20 cellular contexts compared by ENCODE assay signal in the genomic region with DNA sequence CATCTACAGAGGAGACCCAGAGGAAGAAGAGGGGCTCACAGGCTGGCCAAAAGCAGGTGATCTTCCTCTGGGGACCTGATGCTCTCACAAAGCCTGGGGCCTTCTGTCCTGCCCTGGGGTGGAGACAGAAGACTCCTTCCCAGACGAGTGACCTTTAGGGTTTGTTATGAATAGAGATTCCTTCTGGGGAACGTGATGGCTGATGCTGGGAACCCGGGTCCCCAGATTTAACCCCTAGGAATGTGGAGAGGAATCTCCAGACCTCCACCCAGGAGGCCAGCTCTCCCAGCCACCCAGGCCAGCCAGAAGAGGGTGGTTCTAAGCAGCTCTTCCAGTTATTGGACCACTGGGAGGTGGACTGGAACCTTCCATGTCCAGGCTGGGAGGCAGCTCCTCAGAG. TPM values are rescaled to one million over a fixed set of nuclear protein-coding genes. Genes with fewer than 3 reads are reported as not detected.
A peak's percentile ranks its signal among the peaks of the same experiment; 100 is the strongest.
DNase-seq lines count a peak whose midpoint lies in the region; ATAC-seq and TF ChIP-seq lines count a peak whose summit lies in the region.
"Had no signal": no experiment of that assay in that cellular context is flagged by ENCODE, and none has a peak within 500 bp of the region (broad histone marks: within the 10 kb centered on the region; RNA-seq: fewer than 3 reads in every experiment).

No MANE protein-coding gene starts in this region.

- TF ChIP-seq POLR2A in esophagus squamous epithelium (IDR thresholded peaks at IDR 0.05), result no peak
- no peak for TF ChIP-seq POLR2A in upper lobe of left lung (IDR thresholded peaks at IDR 0.05)

- H3K27me3 ChIP-seq in BLaER1 (no peaks in the 10 kb centered on the region), RWPE2 (ENCODE audit: insufficient read depth, poor library complexity, severe bottlenecking) (no peaks in the 10 kb centered on the region), esophagus squamous epithelium (no peaks in the 10 kb centered on the region), upper lobe of right lung (no peaks in the 10 kb centered on the region), upper lobe of left lung (no peaks in the 10 kb centered on the region)

- no peak for ATAC-seq in RWPE2 (ENCODE audit: low read depth)
- ATAC-seq in upper lobe of right lung, result no peak
- no peak for ATAC-seq in upper lobe of left lung (ENCODE audit: low FRiP score in 2 of 2)
- ATAC-seq: GM12878, SK-N-SH treated with all-trans-retinoic acid at 6 μM for 48 hours had no signal

- intact Hi-C loops in esophagus squamous epithelium (cut with DNase I), result no loop called here
- intact Hi-C loops in upper lobe of right lung (cut with DNase I), result no loop called here

- no peaks in the 10 kb centered on the region for H4K20me1 ChIP-seq in BLaER1

- H3K27ac ChIP-seq in BLaER1 (no peak overlapping the region), RWPE2 (ENCODE audit: poor library complexity, severe bottlenecking) (no peak overlapping the region), esophagus squamous epithelium (peak overlapping the region in 3 of 4 donors; percentile 32 to 50 (median 33)), upper lobe of right lung (peak overlapping the region; percentile 36), upper lobe of left lung (peak overlapping the region in 2 of 4 donors; percentile 14 to 37)

- TF ChIP-seq EP300 in upper lobe of left lung (IDR thresholded peaks at IDR 0.05), result no peak

- peak overlapping the region; percentile 96 for H3K4me2 ChIP-seq in BLaER1

- WGBS in esophagus squamous epithelium, 2 donors, result 54% methylated on average over 3 of the region's 3 CpGs; no CpG with 5 or more reads in 1 of the 2 donors
- WGBS in upper lobe of left lung, 2 donors, result 47% methylated on average over 3 of the region's 3 CpGs; no CpG with 5 or more reads in 1 of the 2 donors

- H3K9ac ChIP-seq in BLaER1, result no peak overlapping the region

- H3K4me1 ChIP-seq in BLaER1, result peaks cover 88% of the 10 kb centered on the region
- peaks cover 21% of the 10 kb centered on the region for H3K4me1 ChIP-seq in RWPE2 (ENCODE audit: insufficient read depth, poor library complexity, severe bottlenecking)
- H3K4me1 ChIP-seq in esophagus squamous epithelium, result peaks cover 6 to 62% (median 36%) of the 10 kb centered on the region in 3 donors
- peaks cover 31% of the 10 kb centered on the region for H3K4me1 ChIP-seq in upper lobe of right lung
- H3K4me1 ChIP-seq in upper lobe of left lung, result peaks cover 14 to 37% (median 30%) of the 10 kb centered on the region in 4 donors

- no peak overlapping the region for H3K4me3 ChIP-seq in BLaER1
- H3K4me3 ChIP-seq in RWPE2 (ENCODE audit: severe bottlenecking), result no peak overlapping the region
- H3K4me3 ChIP-seq in esophagus squamous epithelium, result no peak overlapping the region
- no peak overlapping the region for H3K4me3 ChIP-seq in upper lobe of right lung
- H3K4me3 ChIP-seq in upper lobe of left lung, result no peak overlapping the region
- H3K4me3 ChIP-seq: GM12878 had no signal

- H3K36me3 ChIP-seq in BLaER1, result no peaks in the 10 kb centered on the region
- no peaks in the 10 kb centered on the region for H3K36me3 ChIP-seq in RWPE2 (ENCODE audit: low read depth)
- no peaks in the 10 kb centered on the region for H3K36me3 ChIP-seq in esophagus squamous epithelium
- no peaks in the 10 kb centered on the region for H3K36me3 ChIP-seq in upper lobe of right lung
- no peaks in the 10 kb centered on the region for H3K36me3 ChIP-seq in upper lobe of left lung

- DNase-seq in RWPE2 (ENCODE audit: low spot score) (peak; percentile 68), esophagus squamous epithelium (lab: John Stamatoyannopoulos, UW) (no peak), upper lobe of right lung (no peak), NCI-H2196 (lab: John Stamatoyannopoulos, UW; ENCODE audit: unreplicated experiment) (no peak), upper lobe of left lung (no peak)
- DNase-seq in activated naive CD4-positive, alpha-beta T cell treated with anti-CD3 and anti-CD28 coated beads, Interleukin-2, amount 50 U/mL, for 16 hours, result no peak
- DNase-seq: Caco-2; CD4-positive, CD25-positive, alpha-beta regulatory T cell; DMS 273 treated with DMSO at 0.1 percent for 48 hours; DMS79 treated with DMSO at 0.1 percent for 48 hours; H9; HFFc6; Kasumi-1; NCI-H1417; NCI-H187; NCI-H748 treated with DMSO at 0.1 percent for 48 hours had no signal

- H3K9me3 ChIP-seq in BLaER1 (no peaks in the 10 kb centered on the region), RWPE2 (ENCODE audit: severe bottlenecking) (no peaks in the 10 kb centered on the region), esophagus squamous epithelium (no peaks in the 10 kb centered on the region), upper lobe of right lung (no peaks in the 10 kb centered on the region), upper lobe of left lung (no peaks in the 10 kb centered on the region)
- H3K9me3 ChIP-seq: Caco-2 had no signal

- TF ChIP-seq CTCF in RWPE2 (IDR thresholded peaks at IDR 0.05; ENCODE audit: poor library complexity, severe bottlenecking) (no peak), esophagus squamous epithelium (IDR thresholded peaks at IDR 0.05) (no peak), upper lobe of right lung (IDR thresholded peaks at IDR 0.05) (no peak), upper lobe of left lung (IDR thresholded peaks at IDR 0.05) (no peak)

RNA-seq across cellular contexts. Expression of a gene that starts 16.8 kb away (rescaled TPM):
- 10 to 100 TPM in 3 of 4 donors, 1 to 10 TPM in 1; 6.7 to 83.9 (median 31.0) TPM for total RNA-seq in esophagus squamous epithelium
- total RNA-seq in upper lobe of right lung, result 112 TPM
- total RNA-seq in upper lobe of left lung, result 100 to 1,000 TPM in 3 of 6 donors, 10 to 100 TPM in 3; 44.9 to 168 (median 122) TPM
- total RNA-seq: B cell; Caco-2; CD4-positive, CD25-positive, alpha-beta regulatory T cell; H9 had no signal

RNA-seq across cellular contexts. Expression of a gene that starts 46.9 kb away (rescaled TPM):
- total RNA-seq in esophagus squamous epithelium (10 to 100 TPM in 2 of 4 donors, 1 to 10 TPM in 2; 3.8 to 31.7 (median 15.7) TPM), upper lobe of right lung (5.8 TPM), upper lobe of left lung (1 to 10 TPM; 5.0 to 9.4 (median 7.2) TPM)

RNA-seq across cellular contexts. Expression of a gene that starts 47.3 kb away (rescaled TPM):
- 1 to 10 TPM in 1 of 4 donors, under 1 TPM in 2, not detected in 1; 0.13 to 2.5 (median 0.23) TPM for total RNA-seq in esophagus squamous epithelium
- 1.1 TPM for total RNA-seq in upper lobe of right lung
- 1 to 10 TPM; 1.0 to 2.7 (median 1.7) TPM for total RNA-seq in upper lobe of left lung
- total RNA-seq: CD4-positive, CD25-positive, alpha-beta regulatory T cell; GM12878 had no signal

Comparison
In these comparisons a context has a peak if more than half of its experiments do, and no peak if none do; other contexts are left out.
1. H3K27ac ChIP-seq: peak in esophagus squamous epithelium (3 of 4) and upper lobe of right lung (single experiment); none in BLaER1 (single experiment) and RWPE2 (single experiment).